9 cellular contexts compared by ENCODE assay signal in the genomic region with DNA sequence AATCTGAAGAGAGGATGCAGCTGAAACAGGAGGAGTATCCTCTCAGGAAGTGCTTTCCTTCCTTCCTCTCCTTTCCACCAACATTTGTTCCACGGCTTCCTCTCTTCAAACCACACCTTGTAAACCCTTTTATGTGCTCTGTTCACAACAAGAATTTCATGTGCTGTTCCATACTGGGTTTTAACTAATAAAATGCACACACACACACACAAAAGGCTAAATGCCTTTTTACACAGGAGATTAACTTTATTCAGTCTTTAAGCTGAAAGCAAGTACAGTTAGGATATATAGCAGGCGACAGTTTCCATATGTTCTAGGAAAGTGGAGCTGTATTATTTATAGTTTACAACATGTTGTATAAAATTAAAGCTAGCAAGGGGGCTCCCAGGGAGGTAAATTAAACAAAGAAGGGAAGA.
DNase-seq lines count a peak whose midpoint lies in the region; ATAC-seq, FAIRE-seq and TF ChIP-seq lines count a peak whose summit lies in the region.
"Had no signal": no experiment of that assay in that cellular context is flagged by ENCODE, and none has a peak within 500 bp of the region (broad histone marks: within the 10 kb centered on the region; RNA-seq: fewer than 3 reads in every experiment).

No MANE protein-coding gene starts in this region.

- H2BK20ac ChIP-seq in IMR-90 (ENCODE audit: low read depth, low read length) = 0 out of 2 replicates have a peak overlapping the region, but pooled peaks have one; percentile 32

- no peaks in the 10 kb centered on the region for H3K9me3 Mint-ChIP-seq in Caco-2 (ENCODE audit: unreplicated experiment)
- H3K9me3 Mint-ChIP-seq in neural crest cell = no peaks in the 10 kb centered on the region
- H3K9me3 Mint-ChIP-seq: activated T-cell treated with anti-CD3 and anti-CD28 coated beads, Interleukin-2, amount 50 U/mL, for 4 hours had no signal

- ATAC-seq in IMR-90 (ENCODE audit: low read depth) (no peak), K562 (no peak), GM21529 (IDR thresholded peaks at IDR 0.05; ENCODE audit: unreplicated experiment) (no peak)
- ATAC-seq: activated T-cell treated with anti-CD3 and anti-CD28 coated beads, Interleukin-2, amount 50 U/mL, for 4 hours had no signal

- 50% methylated on average over 1 of the region's 2 CpGs; no CpG with 5 or more reads in 1 of the 2 experiments for WGBS in IMR-90 (ENCODE audit: extremely low coverage in 2 of 2, insufficient read length in 1 of 2), 2 experiments
- 73% methylated on average over 2 of the region's 2 CpGs for WGBS in K562 (ENCODE audit: insufficient coverage, low coverage, missing lambda C conversion rate)

- DNase-seq in Caco-2 = no peak
- no peak for DNase-seq in IMR-90
- DNase-seq in K562 (ENCODE audit: extremely low read depth in 1 of 4, low spot score in 3 of 4) = no peak
- DNase-seq in neural crest cell (ENCODE audit: low read depth, low spot score) = no peak
- no peak for DNase-seq in AG08396 (ENCODE audit: low spot score)
- DNase-seq in activated naive CD4-positive, alpha-beta T cell (lab: John Stamatoyannopoulos, UW) = no peak
- DNase-seq in AML-193 (lab: John Stamatoyannopoulos, UW) = no peak
- DNase-seq: activated T-cell treated with anti-CD3 and anti-CD28 coated beads, Interleukin-2, amount 50 U/mL, for 4 hours had no signal

- H3K4me1 ChIP-seq in Caco-2 = peaks cover 33% of the 10 kb centered on the region
- H3K4me1 ChIP-seq in IMR-90 (ENCODE audit: control insufficient read depth, insufficient read depth, low read length) = 0 out of 2 replicates have a peak, but pooled peaks cover 3% of the 10 kb centered on the region
- H3K4me1 ChIP-seq in K562 (replicated peaks in 1 of 2; ENCODE audit: control insufficient read depth in 2 of 2, insufficient read depth in 2 of 2, low read length in 2 of 2) = peaks cover 19 to 20% of the 10 kb centered on the region in 2 experiments; a peak in 4 of 5 replicates

- H3K9ac ChIP-seq in IMR-90 (ENCODE audit: low read depth, low read length) (no peak overlapping the region), K562 (ENCODE audit: insufficient read depth in 1 of 2, low read depth in 2 of 2, low read length in 2 of 2) (no peak overlapping the region)

- TF ChIP-seq CTCF in Caco-2 (IDR thresholded peaks at IDR 0.05; ENCODE audit: insufficient read depth in 1 of 2, low read depth in 1 of 2, low read length in 1 of 2, severe bottlenecking in 1 of 2, unreplicated experiment in 1 of 2) (no peak), IMR-90 (conservative IDR thresholded peaks at IDR 0.05; ENCODE audit: low read depth, low read length) (no peak), K562 (IDR thresholded peaks at IDR 0.05 in 2 of 3, conservative IDR thresholded peaks at IDR 0.05 in 1 of 3; ENCODE audit: insufficient read depth in 2 of 3, low read depth in 1 of 3, low read length in 3 of 3) (no peak), neural crest cell (conservative IDR thresholded peaks at IDR 0.05) (no peak)

- dilution Hi-C loops in IMR-90 (cut with HindIII; ENCODE audit: low sequenced_read_pairs, unreplicated experiment) = no loop called here

- no peak for TF ChIP-seq RAD21 in IMR-90 (IDR thresholded peaks at IDR 0.05; ENCODE audit: low read length)
- TF ChIP-seq RAD21 in K562 (CRISPR knock-in tag; conservative IDR thresholded peaks at IDR 0.05 in 1 of 2, IDR thresholded peaks at IDR 0.05 in 1 of 2) = no peak

- no peak overlapping the region for H2AK9ac ChIP-seq in IMR-90 (replicated peaks; ENCODE audit: low read depth, low read length, poor library complexity)

- no peak overlapping the region; the same call in 1 of the 2 replicates for H2BK120ac ChIP-seq in IMR-90 (ENCODE audit: low read depth, low read length)

- in situ Hi-C loops in IMR-90 (cut with MboI; ENCODE audit: low sequenced_read_pairs) = no loop called here
- in situ Hi-C loops in K562 (cut with MboI) = loop anchor here (25.0 kb wide), 1 partner anchor 416 kb away; no protein-coding TSS in a partner anchor

- H3K4me3 ChIP-seq in Caco-2 (ENCODE audit: low read depth, low read length) (no peak overlapping the region), IMR-90 (ENCODE audit: insufficient read depth, low read depth, low read length) (no peak overlapping the region), K562 (no peak overlapping the region)

- H3K27me3 Mint-ChIP-seq in Caco-2 (ENCODE audit: insufficient read depth, unreplicated experiment) (no peaks in the 10 kb centered on the region), neural crest cell (ENCODE audit: low read depth) (no peaks in the 10 kb centered on the region)

- no peak for TF ChIP-seq EP300 in K562 (IDR thresholded peaks at IDR 0.05; ENCODE audit: low read length)

- no peak overlapping the region for H3K27ac ChIP-seq in IMR-90 (ENCODE audit: insufficient read depth, low read length)
- no peak overlapping the region for H3K27ac ChIP-seq in K562 (ENCODE audit: extremely low read depth, low read depth, low read length)

- peak overlapping the region in 1 of 2 experiments; percentile 57; a peak in 2 of 4 replicates for H4K8ac ChIP-seq in IMR-90 (ENCODE audit: low read depth in 2 of 2, low read length in 2 of 2)

- peaks cover 0 to 8% of the 10 kb centered on the region in 2 experiments; a peak in 2 of 4 replicates for H3K79me1 ChIP-seq in IMR-90 (ENCODE audit: low read depth in 1 of 2, low read length in 2 of 2)

- H3K36me3 ChIP-seq in Caco-2 (ENCODE audit: control insufficient read depth, insufficient read depth, low read length) (no peaks in the 10 kb centered on the region), IMR-90 (ENCODE audit: control insufficient read depth, insufficient read depth, low read length) (no peaks in the 10 kb centered on the region), K562 (ENCODE audit: control insufficient read depth, insufficient read depth, low read length) (no peaks in the 10 kb centered on the region)

- H3K9me1 ChIP-seq in IMR-90 (ENCODE audit: insufficient read depth, low read length) (peaks cover 9% of the 10 kb centered on the region), K562 (ENCODE audit: control insufficient read depth, insufficient read depth, low read length) (no peaks in the 10 kb centered on the region)

- H4K20me1 ChIP-seq in IMR-90 (ENCODE audit: insufficient read depth, low read length) (no peaks in the 10 kb centered on the region), K562 (replicated peaks; ENCODE audit: control insufficient read depth, insufficient read depth, low read length) (no peaks in the 10 kb centered on the region)

- peak overlapping the region; percentile 58; the same call in 1 of the 2 replicates for H3K23ac ChIP-seq in IMR-90 (ENCODE audit: low read depth, low read length)

- no peak overlapping the region for H2BK5ac ChIP-seq in IMR-90 (ENCODE audit: low read depth, low read length, poor library complexity, severe bottlenecking)

- peak overlapping the region; percentile 6; the same call in 1 of the 2 replicates for H3K4ac ChIP-seq in IMR-90 (ENCODE audit: low read depth, low read length)

- peak overlapping the region; percentile 10; the same call in 1 of the 2 replicates for H4K5ac ChIP-seq in IMR-90 (ENCODE audit: low read depth, low read length)

- H3K14ac ChIP-seq in IMR-90 (replicated peaks; ENCODE audit: low read depth, low read length) = peak overlapping the region; percentile 30; the same call in 1 of the 2 replicates

- H2BK15ac ChIP-seq in IMR-90 (ENCODE audit: low read depth, low read length) = no peak overlapping the region

- peak overlapping the region; percentile 82 for H3K4me3 Mint-ChIP-seq in Caco-2 (ENCODE audit: unreplicated experiment)
- peak overlapping the region; percentile 95 for H3K4me3 Mint-ChIP-seq in neural crest cell

- intact Hi-C loops in Caco-2 (cut with micrococcal nuclease; ENCODE audit: unreplicated experiment) = loop anchor here (2.0 to 5.0 kb wide), 3 partner anchors 139 to 316 kb away; no protein-coding TSS in a partner anchor
- intact Hi-C loops in IMR-90 (cut with micrococcal nuclease) = loop anchor here (2.0 to 10.0 kb wide), 4 partner anchors 93 to 1033 kb away; a partner anchor contains a TSS
- intact Hi-C loops in K562 (cut with micrococcal nuclease) = loop anchor here (5.0 kb wide), 3 partner anchors 106 to 206 kb away; a partner anchor contains a TSS

- POLR2A ChIA-PET in Caco-2 (lab: Charles Lee) (no interaction called here), IMR-90 (lab: Charles Lee; ENCODE audit: unreplicated experiment) (interaction anchor here (0.7 kb wide), 1 partner anchor 360 kb away, joined by 5 read pairs; no protein-coding TSS in a partner anchor), K562 (lab: Yijun Ruan, JAX) (interaction anchor here (0.6 to 4.7 kb wide), 13 partner anchors 10 to 525 kb away, joined by 3 to 33 read pairs (median 3); no protein-coding TSS in a partner anchor)

- H3K36me3 Mint-ChIP-seq in Caco-2 (ENCODE audit: insufficient read depth, unreplicated experiment) (peaks cover 22% of the 10 kb centered on the region), neural crest cell (ENCODE audit: low read depth) (no peaks in the 10 kb centered on the region)

- no peak overlapping the region for H4K91ac ChIP-seq in IMR-90 (ENCODE audit: insufficient read depth, low read depth, low read length)

- H3K79me2 ChIP-seq in K562 (ENCODE audit: control insufficient read depth, insufficient read depth, low read length) = no peaks in the 10 kb centered on the region

- peak; percentile 6 for FAIRE-seq in K562 (lab: Jason Lieb, UNC)

- CTCF ChIA-PET in Caco-2 (lab: Charles Lee) = interaction anchor here (2.3 kb wide), 1 partner anchor 92 kb away, joined by 19 read pairs; no protein-coding TSS in a partner anchor
- CTCF ChIA-PET in IMR-90 (lab: Yijun Ruan, JAX) = interaction anchor here (0.6 to 4.0 kb wide), 7 partner anchors 74 to 462 kb away, joined by 3 to 35 read pairs (median 3); no protein-coding TSS in a partner anchor
- CTCF ChIA-PET in K562 (lab: Yijun Ruan, JAX; ENCODE audit: low intra/inter-chr PET ratio) = interaction anchor here (0.6 to 1.3 kb wide), 3 partner anchors 177 to 461 kb away, joined by 3 to 4 read pairs (median 3); no protein-coding TSS in a partner anchor

- no peak overlapping the region for H3K4me2 ChIP-seq in IMR-90 (ENCODE audit: low read depth, low read length)
- H3K4me2 ChIP-seq in K562 (ENCODE audit: insufficient read depth, low read length) = no peak overlapping the region

- BruUV-seq in Caco-2 (replicated peaks; lab: Mats Ljungman, UMichigan) (no TSS peak), IMR-90 (replicated peaks; lab: Mats Ljungman, UMichigan) (no TSS peak), K562 (replicated peaks; lab: Mats Ljungman, UMichigan) (no TSS peak)

- peak overlapping the region; percentile 9 for H3K18ac ChIP-seq in IMR-90 (ENCODE audit: low read depth, low read length)

- no peak overlapping the region for H2AFZ ChIP-seq in IMR-90 (replicated peaks; ENCODE audit: low read length, poor library complexity)
- H2AFZ ChIP-seq in K562 (ENCODE audit: low read depth, low read length) = peak overlapping the region; percentile 51

- TF ChIP-seq POLR2A in IMR-90 (IDR thresholded peaks at IDR 0.05; ENCODE audit: low read depth, low read length) (no peak), K562 (conservative IDR thresholded peaks at IDR 0.05) (no peak)

- no peaks in the 10 kb centered on the region for H3K27me3 ChIP-seq in Caco-2 (replicated peaks; ENCODE audit: control insufficient read depth, insufficient read depth, low read length)
- no peaks in the 10 kb centered on the region for H3K27me3 ChIP-seq in IMR-90 (ENCODE audit: control insufficient read depth, insufficient read depth, low read length)
- H3K27me3 ChIP-seq in K562 (ENCODE audit: control insufficient read depth in 2 of 2, insufficient read depth in 2 of 2, low read length in 2 of 2) = no peaks in the 10 kb centered on the region

- no peaks in the 10 kb centered on the region for H3K9me3 ChIP-seq in Caco-2
- H3K9me3 ChIP-seq in IMR-90 (ENCODE audit: control insufficient read depth, insufficient read depth, low read length) = no peaks in the 10 kb centered on the region
- no peaks in the 10 kb centered on the region for H3K9me3 ChIP-seq in K562 (replicated peaks; ENCODE audit: control insufficient read depth, insufficient read depth, low read depth, low read length)

- no peak overlapping the region for H2AK5ac ChIP-seq in IMR-90 (ENCODE audit: low read depth, low read length)

- H3K27ac Mint-ChIP-seq in Caco-2 (ENCODE audit: unreplicated experiment) (peak overlapping the region; percentile 95), neural crest cell (ENCODE audit: unreplicated experiment) (no peak overlapping the region)

- no peak overlapping the region for H3K56ac ChIP-seq in IMR-90 (ENCODE audit: extremely low read depth, insufficient read depth, low read length)

- H3K4me1 Mint-ChIP-seq in Caco-2 (ENCODE audit: low read depth, unreplicated experiment) = peaks cover 30% of the 10 kb centered on the region
- H3K4me1 Mint-ChIP-seq in neural crest cell = peaks cover 29% of the 10 kb centered on the region
